ENCODE assay signal across 1 cellular context in the genomic region with DNA sequence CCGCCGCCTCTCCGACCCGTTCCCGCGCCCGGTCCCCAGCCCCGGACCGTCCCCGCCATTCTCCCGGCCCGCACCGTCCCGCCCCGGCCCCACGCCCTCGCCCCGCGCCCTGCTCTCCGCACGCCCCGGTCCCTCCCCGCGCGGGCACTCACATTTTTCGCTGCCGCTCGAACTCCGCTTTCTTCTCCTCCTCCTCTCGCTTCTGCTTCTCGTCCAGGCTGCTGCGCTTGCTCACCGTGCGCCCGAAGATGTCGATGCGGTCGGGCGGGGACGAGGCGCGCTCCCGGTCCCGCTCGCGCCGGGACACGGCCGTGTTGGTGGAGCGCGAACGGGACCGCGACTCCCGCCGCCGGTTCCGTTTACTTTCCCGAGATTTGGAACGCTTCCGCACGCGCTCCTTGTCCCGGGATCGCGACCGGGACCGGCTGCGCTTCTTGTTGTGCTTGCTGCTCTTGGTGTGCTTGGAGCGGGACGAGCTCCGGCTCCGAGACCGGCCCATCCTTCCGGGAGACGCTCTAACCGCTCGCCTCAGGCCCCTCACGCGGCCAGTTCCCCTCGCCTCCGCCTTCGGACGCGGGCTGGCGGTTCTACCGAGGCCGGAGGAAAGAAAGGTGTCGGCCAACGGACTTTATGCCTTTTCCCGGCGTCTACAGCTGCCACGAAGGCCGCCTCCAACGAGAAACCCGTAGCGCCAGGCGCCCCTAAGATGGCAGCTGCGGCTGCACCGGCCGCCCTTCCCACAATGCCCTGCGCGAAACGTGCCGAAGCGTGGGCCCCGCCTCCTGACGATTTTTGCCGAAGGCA.
TF ChIP-seq lines count a peak whose summit lies in the region.

A gene with protein sequence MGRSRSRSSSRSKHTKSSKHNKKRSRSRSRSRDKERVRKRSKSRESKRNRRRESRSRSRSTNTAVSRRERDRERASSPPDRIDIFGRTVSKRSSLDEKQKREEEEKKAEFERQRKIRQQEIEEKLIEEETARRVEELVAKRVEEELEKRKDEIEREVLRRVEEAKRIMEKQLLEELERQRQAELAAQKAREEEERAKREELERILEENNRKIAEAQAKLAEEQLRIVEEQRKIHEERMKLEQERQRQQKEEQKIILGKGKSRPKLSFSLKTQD (minus strand): TSS at position 717 of the 804 bp plus-strand sequence. CDS start 218 bp downstream, at position 499.

TF ChIP-seq in HEK293, 187 proteins besides CTCF, POLR2A, EP300 and RAD21 (continued from another document):
- TF ChIP-seq, protein P1, sequence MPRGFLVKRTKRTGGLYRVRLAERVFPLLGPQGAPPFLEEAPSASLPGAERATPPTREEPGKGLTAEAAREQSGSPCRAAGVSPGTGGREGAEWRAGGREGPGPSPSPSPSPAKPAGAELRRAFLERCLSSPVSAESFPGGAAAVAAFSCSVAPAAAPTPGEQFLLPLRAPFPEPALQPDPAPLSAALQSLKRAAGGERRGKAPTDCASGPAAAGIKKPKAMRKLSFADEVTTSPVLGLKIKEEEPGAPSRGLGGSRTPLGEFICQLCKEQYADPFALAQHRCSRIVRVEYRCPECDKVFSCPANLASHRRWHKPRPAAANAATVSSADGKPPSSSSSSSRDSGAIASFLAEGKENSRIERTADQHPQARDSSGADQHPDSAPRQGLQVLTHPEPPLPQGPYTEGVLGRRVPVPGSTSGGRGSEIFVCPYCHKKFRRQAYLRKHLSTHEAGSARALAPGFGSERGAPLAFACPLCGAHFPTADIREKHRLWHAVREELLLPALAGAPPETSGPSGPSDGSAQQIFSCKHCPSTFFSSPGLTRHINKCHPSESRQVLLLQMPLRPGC (tag by site-specific recombination; IDR thresholded peaks at IDR 0.05), result no peak
- TF ChIP-seq ZNF211 (tag by site-specific recombination; IDR thresholded peaks at IDR 0.05; ENCODE audit: low read depth), result no peak
- no peak for TF ChIP-seq ZNF530 (tag by site-specific recombination; IDR thresholded peaks at IDR 0.05; ENCODE audit: low read depth)
- TF ChIP-seq PRDM1 (tag by site-specific recombination; IDR thresholded peaks at IDR 0.05), result no peak
- TF ChIP-seq ZBTB1 (tag by site-specific recombination; IDR thresholded peaks at IDR 0.05), result no peak
- peak; percentile 29; the same call in 1 of the 2 replicates for TF ChIP-seq ZNF629 (tag by site-specific recombination; IDR thresholded peaks at IDR 0.05)
- 0 out of 2 replicates have a peak, but pooled peaks have one; percentile 44 for TF ChIP-seq GLI4 (tag by site-specific recombination; IDR thresholded peaks at IDR 0.05)
- TF ChIP-seq, protein P2, sequence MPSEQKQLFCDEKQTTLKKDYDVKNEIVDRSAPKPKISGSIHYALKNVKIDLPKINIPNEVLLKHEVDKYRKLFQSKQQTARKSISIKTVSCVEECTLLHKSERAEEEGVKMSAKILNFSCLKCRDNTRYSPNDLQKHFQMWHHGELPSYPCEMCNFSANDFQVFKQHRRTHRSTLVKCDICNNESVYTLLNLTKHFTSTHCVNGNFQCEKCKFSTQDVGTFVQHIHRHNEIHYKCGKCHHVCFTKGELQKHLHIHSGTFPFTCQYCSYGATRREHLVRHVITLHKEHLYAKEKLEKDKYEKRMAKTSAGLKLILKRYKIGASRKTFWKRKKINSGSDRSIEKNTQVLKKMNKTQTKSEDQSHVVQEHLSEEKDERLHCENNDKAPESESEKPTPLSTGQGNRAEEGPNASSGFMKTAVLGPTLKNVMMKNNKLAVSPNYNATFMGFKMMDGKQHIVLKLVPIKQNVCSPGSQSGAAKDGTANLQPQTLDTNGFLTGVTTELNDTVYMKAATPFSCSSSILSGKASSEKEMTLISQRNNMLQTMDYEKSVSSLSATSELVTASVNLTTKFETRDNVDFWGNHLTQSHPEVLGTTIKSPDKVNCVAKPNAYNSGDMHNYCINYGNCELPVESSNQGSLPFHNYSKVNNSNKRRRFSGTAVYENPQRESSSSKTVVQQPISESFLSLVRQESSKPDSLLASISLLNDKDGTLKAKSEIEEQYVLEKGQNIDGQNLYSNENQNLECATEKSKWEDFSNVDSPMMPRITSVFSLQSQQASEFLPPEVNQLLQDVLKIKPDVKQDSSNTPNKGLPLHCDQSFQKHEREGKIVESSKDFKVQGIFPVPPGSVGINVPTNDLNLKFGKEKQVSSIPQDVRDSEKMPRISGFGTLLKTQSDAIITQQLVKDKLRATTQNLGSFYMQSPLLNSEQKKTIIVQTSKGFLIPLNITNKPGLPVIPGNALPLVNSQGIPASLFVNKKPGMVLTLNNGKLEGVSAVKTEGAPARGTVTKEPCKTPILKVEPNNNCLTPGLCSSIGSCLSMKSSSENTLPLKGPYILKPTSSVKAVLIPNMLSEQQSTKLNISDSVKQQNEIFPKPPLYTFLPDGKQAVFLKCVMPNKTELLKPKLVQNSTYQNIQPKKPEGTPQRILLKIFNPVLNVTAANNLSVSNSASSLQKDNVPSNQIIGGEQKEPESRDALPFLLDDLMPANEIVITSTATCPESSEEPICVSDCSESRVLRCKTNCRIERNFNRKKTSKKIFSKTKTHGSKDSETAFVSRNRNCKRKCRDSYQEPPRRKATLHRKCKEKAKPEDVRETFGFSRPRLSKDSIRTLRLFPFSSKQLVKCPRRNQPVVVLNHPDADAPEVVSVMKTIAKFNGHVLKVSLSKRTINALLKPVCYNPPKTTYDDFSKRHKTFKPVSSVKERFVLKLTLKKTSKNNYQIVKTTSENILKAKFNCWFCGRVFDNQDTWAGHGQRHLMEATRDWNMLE (tag by site-specific recombination; conservative IDR thresholded peaks at IDR 0.05; ENCODE audit: low read depth), result no peak
- TF ChIP-seq ZNF843 (tag by site-specific recombination; IDR thresholded peaks at IDR 0.05), result 0 out of 2 replicates have a peak, but pooled peaks have one; percentile 17
- no peak for TF ChIP-seq ZBTB7A (tag by site-specific recombination; IDR thresholded peaks at IDR 0.05; ENCODE audit: low read depth)
- no peak for TF ChIP-seq ZNF174 (tag by site-specific recombination; IDR thresholded peaks at IDR 0.05)
- TF ChIP-seq, protein P3, sequence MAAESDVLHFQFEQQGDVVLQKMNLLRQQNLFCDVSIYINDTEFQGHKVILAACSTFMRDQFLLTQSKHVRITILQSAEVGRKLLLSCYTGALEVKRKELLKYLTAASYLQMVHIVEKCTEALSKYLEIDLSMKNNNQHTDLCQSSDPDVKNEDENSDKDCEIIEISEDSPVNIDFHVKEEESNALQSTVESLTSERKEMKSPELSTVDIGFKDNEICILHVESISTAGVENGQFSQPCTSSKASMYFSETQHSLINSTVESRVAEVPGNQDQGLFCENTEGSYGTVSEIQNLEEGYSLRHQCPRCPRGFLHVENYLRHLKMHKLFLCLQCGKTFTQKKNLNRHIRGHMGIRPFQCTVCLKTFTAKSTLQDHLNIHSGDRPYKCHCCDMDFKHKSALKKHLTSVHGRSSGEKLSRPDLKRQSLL (tag by site-specific recombination; IDR thresholded peaks at IDR 0.05), result no peak
- TF ChIP-seq, protein P4, sequence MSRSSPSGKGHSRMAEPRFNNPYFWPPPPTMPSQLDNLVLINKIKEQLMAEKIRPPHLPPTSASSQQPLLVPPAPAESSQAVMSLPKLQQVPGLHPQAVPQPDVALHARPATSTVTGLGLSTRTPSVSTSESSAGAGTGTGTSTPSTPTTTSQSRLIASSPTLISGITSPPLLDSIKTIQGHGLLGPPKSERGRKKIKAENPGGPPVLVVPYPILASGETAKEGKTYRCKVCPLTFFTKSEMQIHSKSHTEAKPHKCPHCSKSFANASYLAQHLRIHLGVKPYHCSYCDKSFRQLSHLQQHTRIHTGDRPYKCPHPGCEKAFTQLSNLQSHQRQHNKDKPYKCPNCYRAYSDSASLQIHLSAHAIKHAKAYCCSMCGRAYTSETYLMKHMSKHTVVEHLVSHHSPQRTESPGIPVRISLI (tag by site-specific recombination; IDR thresholded peaks at IDR 0.05), result no peak
- TF ChIP-seq KLF9 (tag by site-specific recombination; IDR thresholded peaks at IDR 0.05; ENCODE audit: low read depth), result peak; percentile 62
- no peak for TF ChIP-seq ZNF621 (tag by site-specific recombination; IDR thresholded peaks at IDR 0.05)
